9 cellular contexts compared by ENCODE assay signal in genomic region chr13:44373247-44373600, GRCh38. TPM values are rescaled to one million over a fixed set of nuclear protein-coding genes. Genes with fewer than 3 reads are reported as not detected.
DNase-seq lines count a peak whose midpoint lies in the region; ATAC-seq and TF ChIP-seq lines count a peak whose summit lies in the region.
"Had no signal": no experiment of that assay in that cellular context is flagged by ENCODE, and none has a peak within 500 bp of the region (broad histone marks: within the 10 kb centered on the region; RNA-seq: fewer than 3 reads in every experiment).

No MANE protein-coding gene starts in this region.

- H3K4me3 ChIP-seq in adipocyte (ENCODE audit: low read length): peak overlapping the region; percentile 79
- peak overlapping the region; percentile 55 for H3K4me3 ChIP-seq in fibroblast of mammary gland (ENCODE audit: control insufficient read depth, low read depth, low read length)
- H3K4me3 ChIP-seq in transverse colon: peak overlapping the region; percentile 45 to 64 (median 55)
- H3K4me3 ChIP-seq: HAP-1 had no signal

- H3K27ac Mint-ChIP-seq in natural killer cell treated with Interleukin-12 subunit alpha and Interleukin-12 subunit beta and Interleukin-15 and Interleukin-18, amount 100 ng/mL, for 72 hours: no peak overlapping the region

- H3K27me3 ChIP-seq in adipocyte (replicated peaks; ENCODE audit: control insufficient read depth, insufficient read depth, low read length) (no peaks in the 10 kb centered on the region), transverse colon (no peaks in the 10 kb centered on the region)

- H3K36me3 ChIP-seq in adipocyte (ENCODE audit: control insufficient read depth, insufficient read depth, low read length, severe bottlenecking) (no peaks in the 10 kb centered on the region), transverse colon (no peaks in the 10 kb centered on the region)
- H3K36me3 ChIP-seq: HAP-1 had no signal

- peaks cover 3 to 18% of the 10 kb centered on the region in 2 donors for H3K27me3 Mint-ChIP-seq in natural killer cell treated with Interleukin-12 subunit alpha and Interleukin-12 subunit beta and Interleukin-15 and Interleukin-18, amount 100 ng/mL, for 72 hours

- WGBS in transverse colon (ENCODE audit: low coverage in 1 of 2), 2 donors: 70 to 76% methylated on average over 6 to 15 of the region's 29 CpGs

- in situ Hi-C loops in transverse colon (cut with MboI; ENCODE audit: low pct_ligation_motif_present in 1 of 4, low pct_unique_long_range_greater_than_20kb in 1 of 4, low sequenced_read_pairs in 3 of 4): no loop called here
- in situ Hi-C loops in KBM-7 (cut with MboI; ENCODE audit: low pct_unique_long_range_greater_than_20kb, low sequenced_read_pairs): no loop called here

- peak overlapping the region; percentile 64 for H3K9ac ChIP-seq in adipocyte (ENCODE audit: low read length)

- no peaks in the 10 kb centered on the region for H3K9me3 ChIP-seq in adipocyte (ENCODE audit: control insufficient read depth, low read length)
- no peaks in the 10 kb centered on the region for H3K9me3 ChIP-seq in transverse colon
- H3K9me3 ChIP-seq: HAP-1 had no signal

- H3K4me1 Mint-ChIP-seq in natural killer cell treated with Interleukin-12 subunit alpha and Interleukin-12 subunit beta and Interleukin-15 and Interleukin-18, amount 100 ng/mL, for 72 hours (ENCODE audit: low read depth in 2 of 2): peaks cover 5 to 16% of the 10 kb centered on the region in 2 donors

- no peak for DNase-seq in adipocyte (ENCODE audit: low read depth)
- no peak for DNase-seq in fibroblast of mammary gland (ENCODE audit: low read depth)
- DNase-seq in natural killer cell treated with Interleukin-12 subunit alpha and Interleukin-12 subunit beta and Interleukin-15 and Interleukin-18, amount 100 ng/mL, for 72 hours (ENCODE audit: low spot score): no peak
- no peak for DNase-seq in transverse colon
- DNase-seq in KBM-7: no peak
- DNase-seq: RPMI8226 had no signal

- peaks cover 6% of the 10 kb centered on the region for H3K36me3 Mint-ChIP-seq in natural killer cell treated with Interleukin-12 subunit alpha and Interleukin-12 subunit beta and Interleukin-15 and Interleukin-18, amount 100 ng/mL, for 72 hours

- peak overlapping the region; percentile 53 for H3K4me3 Mint-ChIP-seq in natural killer cell treated with Interleukin-12 subunit alpha and Interleukin-12 subunit beta and Interleukin-15 and Interleukin-18, amount 100 ng/mL, for 72 hours

- no peak for TF ChIP-seq POLR2A in transverse colon (IDR thresholded peaks at IDR 0.05)

- no peaks in the 10 kb centered on the region for H3K9me3 Mint-ChIP-seq in natural killer cell treated with Interleukin-12 subunit alpha and Interleukin-12 subunit beta and Interleukin-15 and Interleukin-18, amount 100 ng/mL, for 72 hours

- no peak for TF ChIP-seq EP300 in transverse colon (IDR thresholded peaks at IDR 0.05; ENCODE audit: low read depth)

- peak in 1 of 2 donors; percentile 7 for ATAC-seq in natural killer cell treated with Interleukin-12 subunit alpha and Interleukin-12 subunit beta and Interleukin-15 and Interleukin-18, amount 100 ng/mL, for 72 hours
- ATAC-seq in GM21360 (IDR thresholded peaks at IDR 0.05; ENCODE audit: unreplicated experiment) (no peak), GM19463 (IDR thresholded peaks at IDR 0.05; ENCODE audit: unreplicated experiment) (no peak)

- H3K4me1 ChIP-seq in adipocyte (ENCODE audit: control insufficient read depth, insufficient read depth, low read length): peaks cover 5% of the 10 kb centered on the region
- peaks cover 11 to 35% (median 22%) of the 10 kb centered on the region in 4 donors for H3K4me1 ChIP-seq in transverse colon

- TF ChIP-seq CTCF in fibroblast of mammary gland (conservative IDR thresholded peaks at IDR 0.05; ENCODE audit: control insufficient read depth, insufficient read depth, low read depth, low read length) (no peak), transverse colon (IDR thresholded peaks at IDR 0.05) (no peak)

- peak overlapping the region; percentile 69 to 77 (median 74) for H3K27ac ChIP-seq in transverse colon

- intact Hi-C loops in transverse colon (cut with DNase I; ENCODE audit: low total_unique reads): no loop called here

RNA-seq across cellular contexts. Expression of gene SERP2, which starts 0.4 kb away (rescaled TPM):
- total RNA-seq in natural killer cell treated with Interleukin-12 subunit alpha and Interleukin-12 subunit beta and Interleukin-15 and Interleukin-18, amount 100 ng/mL, for 72 hours: 1 to 10 TPM; 3.8 to 9.1 TPM
- total RNA-seq in transverse colon: 1 to 10 TPM in 2 of 4 donors, not detected in 2; 1.8 to 2.4 TPM
